In genomic region chr22:20975541-20976290, GRCh38 we compare ENCODE assay signal across 33 cellular contexts. TPM values are rescaled to one million over a fixed set of nuclear protein-coding genes. Genes with fewer than 3 reads are reported as not detected.
"Had no signal": no experiment of that assay in that cellular context is flagged by ENCODE, and none has a peak within 500 bp of the region (broad histone marks: within the 10 kb centered on the region; RNA-seq: fewer than 3 reads in every experiment).

No MANE protein-coding gene starts in this region.

- H3K36me3 Mint-ChIP-seq: activated CD8-positive, alpha-beta memory T cell treated with anti-CD3 and anti-CD28 coated beads, Interleukin-2, amount 10 ng/mL, durations not matched to agents 7 days and 5 days; activated naive CD4-positive, alpha-beta T cell treated with anti-CD3 and anti-CD28 coated beads, Interleukin-2, amount 10 ng/mL, durations not matched to agents 7 days and 5 days; activated naive CD8-positive, alpha-beta T cell had no signal

- H3K4me3 Mint-ChIP-seq: activated B cell treated with CpG ODN at 0.5 μM for 24 hours; activated CD4-positive, alpha-beta memory T cell treated with anti-CD3 and anti-CD28 coated beads, Interleukin-2, amount 10 ng/mL, durations not matched to agents 7 days and 5 days; activated CD8-positive, alpha-beta memory T cell treated with anti-CD3 and anti-CD28 coated beads, Interleukin-2, amount 10 ng/mL, durations not matched to agents 7 days and 5 days; activated naive CD4-positive, alpha-beta T cell treated with anti-CD3 and anti-CD28 coated beads, Interleukin-2, amount 10 ng/mL, durations not matched to agents 7 days and 5 days; activated naive CD8-positive, alpha-beta T cell had no signal

- ATAC-seq: activated CD8-positive, alpha-beta memory T cell treated with anti-CD3 and anti-CD28 coated beads, Interleukin-2, amount 10 ng/mL, durations not matched to agents 7 days and 5 days; body of pancreas; PC-3; SK-N-SH treated with all-trans-retinoic acid at 6 μM for 48 hours had no signal

- DNase-seq: activated B cell treated with CpG ODN at 0.5 μM for 24 hours; activated CD4-positive, alpha-beta memory T cell treated with anti-CD3 and anti-CD28 coated beads, Interleukin-2, amount 10 ng/mL, durations not matched to agents 7 days and 5 days; activated CD4-positive, alpha-beta T cell treated with anti-CD3 and anti-CD28 coated beads for 1 hour; activated CD4-positive, alpha-beta T cell treated with anti-CD3 and anti-CD28 coated beads for 48 hours; activated CD8-positive, alpha-beta memory T cell treated with anti-CD3 and anti-CD28 coated beads for 24 hours; activated CD8-positive, alpha-beta memory T cell treated with anti-CD3 and anti-CD28 coated beads, Interleukin-2, amount 10 ng/mL, durations not matched to agents 7 days and 5 days; activated CD8-positive, alpha-beta memory T cell treated with anti-CD3 and anti-CD28 coated beads, Interleukin-2, amount 50 U/mL, for 48 hours; activated effector memory CD4-positive, alpha-beta T cell treated with Interleukin-2 at 50 U/mL for 16 hours; activated naive CD4-positive, alpha-beta T cell treated with anti-CD3 and anti-CD28 coated beads, Interleukin-2, amount 10 ng/mL, durations not matched to agents 7 days and 5 days; activated T-cell treated with anti-CD3 and anti-CD28 coated beads, Interleukin-2, amount 50 U/mL, for 48 hours; amygdala; body of pancreas; NCI-H1105; NCI-H1417 treated with DMSO at 0.1 percent for 48 hours; NCI-H187 treated with DMSO at 0.1 percent for 48 hours; NCI-H2081; NCI-H226; NCI-H524 treated with DMSO at 0.1 percent for 48 hours; PC-3; Peyer's patch; RPMI8226; SIG-M5; T-helper 1 cell; T-helper 2 cell; T-helper 9 cell had no signal

- H3K36me3 ChIP-seq: ascending aorta, breast epithelium, Peyer's patch had no signal

- H3K9me3 ChIP-seq: ascending aorta, body of pancreas, breast epithelium, Peyer's patch had no signal

- H3K27ac Mint-ChIP-seq: activated B cell treated with CpG ODN at 0.5 μM for 24 hours; activated CD4-positive, alpha-beta memory T cell treated with anti-CD3 and anti-CD28 coated beads, Interleukin-2, amount 10 ng/mL, durations not matched to agents 7 days and 5 days; activated CD8-positive, alpha-beta memory T cell treated with anti-CD3 and anti-CD28 coated beads, Interleukin-2, amount 10 ng/mL, durations not matched to agents 7 days and 5 days; activated naive CD4-positive, alpha-beta T cell treated with anti-CD3 and anti-CD28 coated beads, Interleukin-2, amount 10 ng/mL, durations not matched to agents 7 days and 5 days; activated naive CD8-positive, alpha-beta T cell had no signal

- H3K27me3 Mint-ChIP-seq: activated B cell treated with CpG ODN at 0.5 μM for 24 hours; activated CD4-positive, alpha-beta memory T cell treated with anti-CD3 and anti-CD28 coated beads, Interleukin-2, amount 10 ng/mL, durations not matched to agents 7 days and 5 days; activated CD8-positive, alpha-beta memory T cell treated with anti-CD3 and anti-CD28 coated beads, Interleukin-2, amount 10 ng/mL, durations not matched to agents 7 days and 5 days; activated naive CD8-positive, alpha-beta T cell had no signal

- H3K27ac ChIP-seq: ascending aorta, body of pancreas, breast epithelium, Peyer's patch, VCaP had no signal

- H3K4me3 ChIP-seq: ascending aorta, body of pancreas, breast epithelium, Peyer's patch had no signal

- H3K27me3 ChIP-seq: ascending aorta, body of pancreas, breast epithelium, Peyer's patch had no signal

RNA-seq across cellular contexts. Expression of gene AIFM3, which starts 8.7 kb away (rescaled TPM):
- total RNA-seq: ascending aorta had no signal

RNA-seq across cellular contexts. Expression of gene P2RX6, which starts 39.2 kb away (rescaled TPM):
- total RNA-seq: ascending aorta, body of pancreas had no signal

RNA-seq across cellular contexts. Expression of gene SLC7A4, which starts 56.6 kb away (rescaled TPM):
- total RNA-seq: activated B cell treated with CpG ODN at 0.5 μM for 24 hours; activated CD4-positive, alpha-beta memory T cell treated with anti-CD3 and anti-CD28 coated beads, Interleukin-2, amount 10 ng/mL, durations not matched to agents 7 days and 5 days; cardiac septum; M059J; NCI-H460; PC-3 had no signal
